ENCODE assay signal across 27 cellular contexts in genomic region chr11:50247309-50247874, GRCh38.
"Had no signal": no experiment of that assay in that cellular context is flagged by ENCODE, and none has a peak within 500 bp of the region (broad histone marks: within the 10 kb centered on the region; RNA-seq: fewer than 3 reads in every experiment).

No MANE protein-coding gene starts in this region.

- H3K4me1 ChIP-seq: stomach, suprapubic skin, testis, thyroid gland, tibial artery, tibial nerve, transverse colon, upper lobe of left lung, uterus, vagina had no signal

- DNase-seq: stimulated activated CD4-positive, alpha-beta T cell treated with anti-CD3 and anti-CD28 coated beads, Interleukin-2, amount 100 ng/mL, for 48 hours; stimulated activated CD4-positive, alpha-beta T cell treated with anti-CD3 and anti-CD28 coated beads, Interleukin-4, amount 100 ng/mL, for 1 hour; stimulated activated CD4-positive, alpha-beta T cell treated with anti-CD3 and anti-CD28 coated beads, Interleukin-4, amount 100 ng/mL, for 24 hours; stimulated activated CD4-positive, alpha-beta T cell treated with anti-CD3 and anti-CD28 coated beads, Interleukin-4, amount 100 ng/mL, for 4 hours; stimulated activated CD8-positive, alpha-beta memory T cell treated with anti-CD3 and anti-CD28 coated beads, Interleukin-4, amount 100 ng/mL, for 48 hours; stimulated activated naive B cell treated with anti-CD40 and anti-IgM and Interleukin-4, amounts not matched to agents 10 μg/mL and 1 μg/mL and 100 μg/mL, for 72 hours; stimulated activated naive CD4-positive, alpha-beta T cell; stimulated activated naive CD4-positive, alpha-beta T cell treated with Interleukin-2 at 50 U/mL for 16 hours; stimulated activated naive CD8-positive, alpha-beta T cell treated with anti-CD3 and anti-CD28 coated beads, Interleukin-15, amount 100 ng/mL, for 72 hours; stimulated activated naive CD8-positive, alpha-beta T cell treated with anti-CD3 and anti-CD28 coated beads, Interleukin-15, Interleukin-2, amounts not matched to agents 100 U/mL and 50 U/mL, for 24 hours; stomach; substantia nigra; testis; thyroid gland; tibial artery; transverse colon; trophoblast cell; uterus had no signal

- H3K36me3 ChIP-seq: stomach, suprapubic skin, thoracic aorta, thyroid gland, tibial artery, tibial nerve, transverse colon, upper lobe of left lung, uterus, vagina had no signal

- H3K27ac ChIP-seq: stomach, suprapubic skin, testis, thoracic aorta, thyroid gland, tibial artery, tibial nerve, transverse colon, upper lobe of left lung, uterus, vagina had no signal

- H3K9me3 Mint-ChIP-seq: stimulated activated memory B cell treated with anti-CD40 and anti-IgM and Interleukin-4, amounts not matched to agents 10 μg/mL and 1 μg/mL and 100 μg/mL, for 72 hours; type B pancreatic cell had no signal

- H3K36me3 Mint-ChIP-seq: stimulated activated effector memory CD8-positive, alpha-beta T cell treated with anti-CD3 and anti-CD28 coated beads, Interleukin-12 subunit alpha, Interleukin-12 subunit beta, amount 100 ng/mL, for 72 hours; stimulated activated memory B cell treated with anti-CD40 and anti-IgM and Interleukin-4, amounts not matched to agents 10 μg/mL and 1 μg/mL and 100 μg/mL, for 72 hours; type B pancreatic cell had no signal

- H3K4me3 Mint-ChIP-seq: stimulated activated effector memory CD8-positive, alpha-beta T cell treated with anti-CD3 and anti-CD28 coated beads, Interleukin-12 subunit alpha, Interleukin-12 subunit beta, amount 100 ng/mL, for 72 hours; stimulated activated memory B cell treated with anti-CD40 and anti-IgM and Interleukin-4, amounts not matched to agents 10 μg/mL and 1 μg/mL and 100 μg/mL, for 72 hours; stimulated activated naive B cell treated with anti-CD40 and anti-IgM and Interleukin-4, amounts not matched to agents 10 μg/mL and 1 μg/mL and 100 μg/mL, for 72 hours; stimulated activated naive CD8-positive, alpha-beta T cell treated with anti-CD3 and anti-CD28 coated beads, Interleukin-15, amount 100 ng/mL, for 72 hours; stimulated activated naive CD8-positive, alpha-beta T cell treated with anti-CD3 and anti-CD28 coated beads, Interleukin-15, Interleukin-2, amounts not matched to agents 100 ng/mL and 50 ng/mL, for 24 hours; type B pancreatic cell had no signal

- H3K27me3 ChIP-seq: stomach, suprapubic skin, testis, thyroid gland, tibial artery, tibial nerve, transverse colon, upper lobe of left lung, uterus, vagina had no signal

- H3K27ac Mint-ChIP-seq: stimulated activated effector memory CD8-positive, alpha-beta T cell treated with anti-CD3 and anti-CD28 coated beads, Interleukin-12 subunit alpha, Interleukin-12 subunit beta, amount 100 ng/mL, for 72 hours; stimulated activated memory B cell treated with anti-CD40 and anti-IgM and Interleukin-4, amounts not matched to agents 10 μg/mL and 1 μg/mL and 100 μg/mL, for 72 hours; stimulated activated naive B cell treated with anti-CD40 and anti-IgM and Interleukin-4, amounts not matched to agents 10 μg/mL and 1 μg/mL and 100 μg/mL, for 72 hours; stimulated activated naive CD8-positive, alpha-beta T cell treated with anti-CD3 and anti-CD28 coated beads, Interleukin-15, amount 100 ng/mL, for 72 hours; stimulated activated naive CD8-positive, alpha-beta T cell treated with anti-CD3 and anti-CD28 coated beads, Interleukin-15, Interleukin-2, amounts not matched to agents 100 ng/mL and 50 ng/mL, for 24 hours; type B pancreatic cell had no signal

- H3K27me3 Mint-ChIP-seq: stimulated activated memory B cell treated with anti-CD40 and anti-IgM and Interleukin-4, amounts not matched to agents 10 μg/mL and 1 μg/mL and 100 μg/mL, for 72 hours; stimulated activated naive B cell treated with anti-CD40 and anti-IgM and Interleukin-4, amounts not matched to agents 10 μg/mL and 1 μg/mL and 100 μg/mL, for 72 hours; stimulated activated naive CD8-positive, alpha-beta T cell treated with anti-CD3 and anti-CD28 coated beads, Interleukin-15, amount 100 ng/mL, for 72 hours; stimulated activated naive CD8-positive, alpha-beta T cell treated with anti-CD3 and anti-CD28 coated beads, Interleukin-15, Interleukin-2, amounts not matched to agents 100 ng/mL and 50 ng/mL, for 24 hours; type B pancreatic cell had no signal

- H3K9me3 ChIP-seq: testis, thoracic aorta, thyroid gland, tibial artery, transverse colon, uterus, vagina had no signal

- H3K4me1 Mint-ChIP-seq: stimulated activated effector memory CD8-positive, alpha-beta T cell treated with anti-CD3 and anti-CD28 coated beads, Interleukin-12 subunit alpha, Interleukin-12 subunit beta, amount 100 ng/mL, for 72 hours; stimulated activated memory B cell treated with anti-CD40 and anti-IgM and Interleukin-4, amounts not matched to agents 10 μg/mL and 1 μg/mL and 100 μg/mL, for 72 hours; stimulated activated naive B cell treated with anti-CD40 and anti-IgM and Interleukin-4, amounts not matched to agents 10 μg/mL and 1 μg/mL and 100 μg/mL, for 72 hours; stimulated activated naive CD8-positive, alpha-beta T cell treated with anti-CD3 and anti-CD28 coated beads, Interleukin-15, amount 100 ng/mL, for 72 hours had no signal

- ATAC-seq: stimulated activated effector memory CD8-positive, alpha-beta T cell treated with anti-CD3 and anti-CD28 coated beads, Interleukin-12 subunit alpha, Interleukin-12 subunit beta, amount 100 ng/mL, for 72 hours; stimulated activated memory B cell treated with anti-CD40 and anti-IgM and Interleukin-4, amounts not matched to agents 10 μg/mL and 1 μg/mL and 100 μg/mL, for 72 hours; stimulated activated naive B cell treated with anti-CD40 and anti-IgM and Interleukin-4, amounts not matched to agents 10 μg/mL and 1 μg/mL and 100 μg/mL, for 72 hours; stimulated activated naive CD8-positive, alpha-beta T cell treated with anti-CD3 and anti-CD28 coated beads, Interleukin-15, amount 100 ng/mL, for 72 hours; stimulated activated naive CD8-positive, alpha-beta T cell treated with anti-CD3 and anti-CD28 coated beads, Interleukin-15, Interleukin-2, amounts not matched to agents 100 U/mL and 50 U/mL, for 24 hours had no signal

- H3K4me3 ChIP-seq: stomach, suprapubic skin, testis, thoracic aorta, thyroid gland, tibial artery, tibial nerve, transverse colon, upper lobe of left lung, uterus, vagina had no signal
